8 cellular contexts compared by ENCODE assay signal in the genomic region with DNA sequence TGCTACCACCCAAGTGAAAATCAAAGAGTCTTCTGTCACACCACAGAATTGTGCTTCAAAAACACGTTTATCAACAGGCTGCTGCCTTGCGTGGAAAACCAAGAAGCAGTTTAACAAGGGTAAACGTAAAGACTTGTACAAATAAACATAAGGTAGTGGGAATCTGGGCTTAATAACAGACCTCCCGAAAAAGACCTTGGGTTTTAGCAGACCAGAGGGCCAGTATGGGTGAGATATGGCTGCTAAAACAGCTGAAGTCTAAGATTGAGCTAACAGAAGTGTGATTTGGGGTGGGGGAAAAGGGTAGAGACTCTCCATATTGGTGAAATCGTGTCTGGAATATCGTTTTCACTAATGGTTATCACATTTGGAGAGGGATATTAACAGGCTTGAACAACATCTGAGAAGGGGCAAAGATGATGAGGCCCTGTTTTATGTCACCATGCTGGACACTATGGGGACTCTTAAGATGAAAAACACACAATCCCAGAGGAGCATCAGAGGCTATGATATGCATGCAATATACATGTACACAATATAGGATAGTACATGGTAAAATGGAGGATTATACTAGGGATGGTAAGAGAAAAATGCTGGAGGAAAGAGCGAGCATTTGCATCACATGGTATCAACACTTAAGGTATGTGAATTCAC. TPM values are rescaled to one million over a fixed set of nuclear protein-coding genes. Genes with fewer than 3 reads are reported as not detected.
DNase-seq lines count a peak whose midpoint lies in the region; ATAC-seq and TF ChIP-seq lines count a peak whose summit lies in the region.

No MANE protein-coding gene starts in this region.

- peaks cover 11% of the 10 kb centered on the region for H3K27me3 ChIP-seq in DOHH2 (ENCODE audit: control insufficient read depth, low read length)
- H3K27me3 ChIP-seq in fibroblast of lung (ENCODE audit: control insufficient read depth, insufficient read depth, low read length), result no peaks in the 10 kb centered on the region

- H3K9me3 Mint-ChIP-seq in progenitor cell of endocrine pancreas (ENCODE audit: low read depth), result no peaks in the 10 kb centered on the region

- no peak for DNase-seq in RWPE1 (ENCODE audit: low spot score)
- DNase-seq in fibroblast of lung (ENCODE audit: low read depth in 2 of 2), result peak in 1 of 2 donors; percentile 9
- no peak for DNase-seq in progenitor cell of endocrine pancreas (ENCODE audit: low spot score, unreplicated experiment)
- DNase-seq in NCI-H187 treated with DMSO at 0.1 percent for 48 hours (lab: John Stamatoyannopoulos, UW), result no peak
- no peak for DNase-seq in G401 (ENCODE audit: low spot score)
- DNase-seq in kidney tubule cell (ENCODE audit: low spot score), result no peak

- H3K4me3 ChIP-seq in DOHH2 (ENCODE audit: low read length) (peak overlapping the region; percentile 85), fibroblast of lung (replicated peaks in 1 of 4; ENCODE audit: control extremely low read depth in 1 of 4, insufficient read depth in 1 of 4, low read depth in 3 of 4, low read length in 4 of 4) (peak overlapping the region; percentile 79 to 85 (median 82))

- in situ Hi-C loops in G401 (cut with HindIII; ENCODE audit: low sequenced_read_pairs), result no loop called here

- CTCF ChIA-PET in RWPE1 (lab: Yijun Ruan, JAX), result no interaction called here

- POLR2A ChIA-PET in RWPE1 (lab: Yijun Ruan, JAX; ENCODE audit: low non-redundant PET), result interaction anchor here (0.6 to 1.5 kb wide), 4 partner anchors 25 to 48 kb away, joined by 3 to 9 read pairs (median 4); partner anchors contain the start of gene RHOC

- peak overlapping the region; percentile 55 for H2AFZ ChIP-seq in fibroblast of lung (ENCODE audit: low read length)

- H3K27me3 Mint-ChIP-seq in progenitor cell of endocrine pancreas, result no peaks in the 10 kb centered on the region

- peak overlapping the region; percentile 82 for H3K4me3 Mint-ChIP-seq in progenitor cell of endocrine pancreas (ENCODE audit: low read depth)

- H3K9me3 ChIP-seq in DOHH2 (ENCODE audit: control insufficient read depth, insufficient read depth, low read length), result no peaks in the 10 kb centered on the region
- H3K9me3 ChIP-seq in fibroblast of lung (ENCODE audit: control insufficient read depth, insufficient read depth, low read depth, low read length), result no peaks in the 10 kb centered on the region

- TF ChIP-seq CTCF in DOHH2 (IDR thresholded peaks at IDR 0.05; ENCODE audit: low read depth, low read length, poor library complexity, severe bottlenecking), result no peak
- no peak for TF ChIP-seq CTCF in RWPE1 (conservative IDR thresholded peaks at IDR 0.05; ENCODE audit: low read depth)
- TF ChIP-seq CTCF in fibroblast of lung (conservative IDR thresholded peaks at IDR 0.05 in 1 of 2, IDR thresholded peaks at IDR 0.05 in 1 of 2; ENCODE audit: low read depth in 1 of 2, low read length in 2 of 2), result no peak
- no peak for TF ChIP-seq CTCF in progenitor cell of endocrine pancreas (IDR thresholded peaks at IDR 0.05; ENCODE audit: unreplicated experiment)

- H3K36me3 Mint-ChIP-seq in progenitor cell of endocrine pancreas (ENCODE audit: insufficient read depth), result peaks cover 17% of the 10 kb centered on the region

- H3K27ac ChIP-seq in DOHH2 (ENCODE audit: low read depth, low read length), result no peak overlapping the region
- H3K27ac ChIP-seq in RWPE1, result peak overlapping the region; percentile 88
- H3K27ac ChIP-seq in fibroblast of lung (ENCODE audit: insufficient read depth, low read length), result peak overlapping the region; percentile 78

- ATAC-seq in activated CD4-positive, CD25-positive, alpha-beta regulatory T cell treated with anti-CD3 and anti-CD28 coated beads, Interleukin-2, amount 50 U/mL, for 24 hours, result no peak

- H3K27ac Mint-ChIP-seq in progenitor cell of endocrine pancreas, result peak overlapping the region; percentile 94

- H3K36me3 ChIP-seq in DOHH2 (ENCODE audit: control insufficient read depth, low read length) (peaks cover 16% of the 10 kb centered on the region), fibroblast of lung (ENCODE audit: control insufficient read depth, insufficient read depth, low read length) (no peaks in the 10 kb centered on the region)

- peak overlapping the region; percentile 99 for H3K4me2 ChIP-seq in DOHH2 (ENCODE audit: low read length)
- peak overlapping the region; percentile 91 for H3K4me2 ChIP-seq in fibroblast of lung (ENCODE audit: extremely low read depth, insufficient read depth, low read length)

- H3K9me2 ChIP-seq in DOHH2 (replicated peaks; ENCODE audit: control insufficient read depth, low read length), result no peaks in the 10 kb centered on the region

- H4K20me1 ChIP-seq in DOHH2 (ENCODE audit: control insufficient read depth, insufficient read depth, low read depth, low read length), result peaks cover 4% of the 10 kb centered on the region; the same call in 1 of the 2 replicates
- H4K20me1 ChIP-seq in fibroblast of lung (ENCODE audit: control insufficient read depth, extremely low read depth, insufficient read depth, low read length), result no peaks in the 10 kb centered on the region

- H3K4me1 ChIP-seq in DOHH2 (ENCODE audit: control insufficient read depth, low read length), result peaks cover 41% of the 10 kb centered on the region
- H3K4me1 ChIP-seq in fibroblast of lung (ENCODE audit: control insufficient read depth, extremely low read depth, insufficient read depth, low read length), result peaks cover 10% of the 10 kb centered on the region

- H3K79me2 ChIP-seq in DOHH2 (ENCODE audit: control insufficient read depth, low read length) (no peaks in the 10 kb centered on the region), fibroblast of lung (ENCODE audit: control insufficient read depth, insufficient read depth, low read length) (peaks cover 11% of the 10 kb centered on the region)

- peaks cover 32% of the 10 kb centered on the region for H3F3A ChIP-seq in DOHH2 (ENCODE audit: control insufficient read depth, insufficient read depth)

- peaks cover 18% of the 10 kb centered on the region for H3K4me1 Mint-ChIP-seq in progenitor cell of endocrine pancreas (ENCODE audit: low read depth)

- H3K9ac ChIP-seq in fibroblast of lung (ENCODE audit: insufficient read depth, low read length), result peak overlapping the region; percentile 91

RNA-seq across cellular contexts. Expression of gene MOV10, which starts 1.4 kb away (rescaled TPM):
- total RNA-seq in fibroblast of lung (40.3 and 42.9 TPM in 2 replicates), progenitor cell of endocrine pancreas (128 and 137 TPM in 2 replicates)
- 39.6 and 51.8 TPM in 2 replicates for polyA plus RNA-seq in fibroblast of lung
- polyA plus RNA-seq in fibroblast of lung (2012), result 67.4 and 79.3 TPM in 2 replicates
- 117 and 218 TPM in 2 replicates for polyA minus RNA-seq in fibroblast of lung (ENCODE audit: low replicate concordance)
- total RNA-seq in G401 (2014; rRNA removed; shearing (Covaris generic)), result 61.1 and 73.7 TPM in 2 replicates

RNA-seq across cellular contexts. Expression of gene RHOC, which starts 31.1 kb away (rescaled TPM):
- 386 and 484 TPM in 2 replicates for total RNA-seq in fibroblast of lung
- polyA plus RNA-seq in fibroblast of lung, result 857 and 1,115 TPM in 2 replicates
- polyA plus RNA-seq in fibroblast of lung (2012), result 761 and 793 TPM in 2 replicates
- 917 and 1,040 TPM in 2 replicates for polyA minus RNA-seq in fibroblast of lung (ENCODE audit: low replicate concordance)
- 87.3 and 97.3 TPM in 2 replicates for total RNA-seq in progenitor cell of endocrine pancreas
- 381 and 425 TPM in 2 replicates for total RNA-seq in G401 (2014; rRNA removed; shearing (Covaris generic))

RNA-seq across cellular contexts. Expression of gene PPM1J, which starts 39.3 kb away (rescaled TPM):
- total RNA-seq in fibroblast of lung (0.83 and 1.0 TPM in 2 replicates), progenitor cell of endocrine pancreas (0.43 and 0.71 TPM in 2 replicates)
- polyA plus RNA-seq in fibroblast of lung, result 0.62 and 0.79 TPM in 2 replicates
- polyA plus RNA-seq in fibroblast of lung (2012), result 0.72 and 0.99 TPM in 2 replicates
- polyA minus RNA-seq in fibroblast of lung (ENCODE audit: low replicate concordance), result 0.96 and 1.3 TPM in 2 replicates
- total RNA-seq in G401 (2014; rRNA removed; shearing (Covaris generic)), result 10.1 and 13.2 TPM in 2 replicates

RNA-seq across cellular contexts. Expression of gene CAPZA1, which starts 56.2 kb away (rescaled TPM):
- total RNA-seq in fibroblast of lung, result 155 and 201 TPM in 2 replicates
- polyA plus RNA-seq in fibroblast of lung, result 262 and 341 TPM in 2 replicates
- 137 and 155 TPM in 2 replicates for polyA plus RNA-seq in fibroblast of lung (2012)
- 14.5 and 30.6 TPM in 2 replicates for polyA minus RNA-seq in fibroblast of lung (ENCODE audit: low replicate concordance)
- total RNA-seq in progenitor cell of endocrine pancreas, result 125 and 129 TPM in 2 replicates
- total RNA-seq in G401 (2014; rRNA removed; shearing (Covaris generic)), result 243 and 371 TPM in 2 replicates

RNA-seq across cellular contexts. Expression of gene ST7L, which starts 56.9 kb away (rescaled TPM):
- 16.9 and 18.0 TPM in 2 replicates for total RNA-seq in fibroblast of lung
- polyA plus RNA-seq in fibroblast of lung, result 14.0 and 14.6 TPM in 2 replicates
- polyA plus RNA-seq in fibroblast of lung (2012), result 12.9 and 14.4 TPM in 2 replicates
- polyA minus RNA-seq in fibroblast of lung (ENCODE audit: low replicate concordance), result 2.9 and 10.7 TPM in 2 replicates
- 21.2 and 26.3 TPM in 2 replicates for total RNA-seq in progenitor cell of endocrine pancreas
- 23.9 and 34.4 TPM in 2 replicates for total RNA-seq in G401 (2014; rRNA removed; shearing (Covaris generic))
